ENCODE assay signal across 8 cellular contexts in the genomic region with DNA sequence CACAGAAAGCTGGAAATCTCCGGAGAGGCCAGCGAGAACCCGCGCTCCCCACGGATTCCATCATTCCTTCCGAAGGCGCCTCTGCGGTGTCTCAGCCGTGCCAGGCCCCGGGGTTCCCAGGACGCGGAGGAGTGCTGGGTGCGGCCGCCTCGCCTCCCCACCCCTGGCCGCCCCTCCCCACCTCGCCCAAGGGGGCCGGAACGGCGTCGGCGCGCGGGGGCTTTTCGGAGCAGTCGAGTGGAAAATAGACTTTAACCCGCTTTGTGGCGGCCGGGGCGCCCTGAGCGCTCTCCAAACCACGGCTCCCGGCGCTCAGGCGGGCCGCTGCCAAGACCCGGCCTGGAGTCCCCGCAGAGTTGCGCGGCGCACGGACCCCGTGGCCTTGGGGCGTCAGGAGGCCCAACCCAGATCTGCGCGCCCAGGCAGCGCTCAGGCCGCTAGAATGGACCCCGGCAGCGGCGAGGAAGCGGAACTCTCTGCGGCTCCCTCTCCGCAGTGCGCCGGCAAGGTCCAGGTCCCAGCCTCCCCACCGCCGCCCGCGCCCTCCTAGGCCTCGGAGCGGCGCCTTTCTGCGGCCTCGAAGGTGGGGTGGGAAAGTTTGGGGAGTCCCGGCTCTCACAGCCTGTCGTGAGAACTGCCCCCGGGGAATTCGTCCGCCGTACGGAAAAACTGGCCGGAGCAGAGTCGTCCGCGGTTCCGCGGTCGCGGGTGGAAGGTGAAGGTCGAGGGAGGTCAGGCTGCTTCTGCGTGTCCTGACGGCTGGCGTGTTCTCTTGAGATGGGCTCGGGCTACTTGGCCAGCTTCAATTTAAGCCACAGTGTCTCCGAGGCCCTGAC. TPM values are rescaled to one million over a fixed set of nuclear protein-coding genes. Genes with fewer than 3 reads are reported as not detected.
DNase-seq lines count a peak whose midpoint lies in the region; ATAC-seq and TF ChIP-seq lines count a peak whose summit lies in the region.

No MANE protein-coding gene starts in this region.

- H4K8ac ChIP-seq in mesenchymal stem cell (ENCODE audit: low read length) = no peak overlapping the region

- peaks cover 14% of the 10 kb centered on the region for H3K36me3 Mint-ChIP-seq in Calu3 (ENCODE audit: insufficient read depth, unreplicated experiment)

- H3K4me1 ChIP-seq in mesenchymal stem cell (ENCODE audit: control insufficient read depth, insufficient read depth, low read depth, low read length) (peaks cover 52% of the 10 kb centered on the region), thymus (ENCODE audit: control insufficient read depth, insufficient read depth, low read length) (peaks cover 4% of the 10 kb centered on the region)

- H3K4me3 ChIP-seq in mesenchymal stem cell (ENCODE audit: insufficient read depth in 1 of 2, low read depth in 1 of 2, low read length in 2 of 2) (peak overlapping the region in 1 of 2 experiments; percentile 33), thymus (ENCODE audit: low read length) (peak overlapping the region; percentile 44)

- H3K27me3 Mint-ChIP-seq in Calu3 (ENCODE audit: unreplicated experiment) = peaks cover 82% of the 10 kb centered on the region

- H3K9me3 ChIP-seq in mesenchymal stem cell (ENCODE audit: control insufficient read depth, low read length) = no peaks in the 10 kb centered on the region
- H3K9me3 ChIP-seq in thymus (ENCODE audit: control insufficient read depth) = peaks cover 1% of the 10 kb centered on the region

- peak; percentile 74 for DNase-seq in Calu3
- DNase-seq in RWPE1 (ENCODE audit: low spot score) = peak; percentile 55
- peak; percentile 39 for DNase-seq in cortex of kidney (lab: John Stamatoyannopoulos, UW)
- DNase-seq in mesenchymal stem cell = peak; percentile 42
- DNase-seq in cerebellar cortex (ENCODE audit: low spot score) = no peak

- H3K36me3 ChIP-seq in mesenchymal stem cell (ENCODE audit: control insufficient read depth in 1 of 2, insufficient read depth in 2 of 2, low read depth in 1 of 2, low read length in 2 of 2) (no peaks in the 10 kb centered on the region), thymus (ENCODE audit: control insufficient read depth, insufficient read depth) (no peaks in the 10 kb centered on the region)

- intact Hi-C loops in Calu3 (cut with micrococcal nuclease; ENCODE audit: unreplicated experiment) = no loop called here

- TF ChIP-seq CTCF in Calu3 (IDR thresholded peaks at IDR 0.05; ENCODE audit: unreplicated experiment) (no peak), RWPE1 (conservative IDR thresholded peaks at IDR 0.05; ENCODE audit: low read depth) (no peak)

- H3K27me3 ChIP-seq in mesenchymal stem cell (ENCODE audit: control insufficient read depth in 1 of 2, insufficient read depth in 1 of 2, low read length in 2 of 2) (peaks cover 80 to 94% of the 10 kb centered on the region in 2 experiments), thymus (ENCODE audit: control insufficient read depth, insufficient read depth) (peaks cover 82% of the 10 kb centered on the region)

- peak; percentile 63 for ATAC-seq in GM19351 (IDR thresholded peaks at IDR 0.05; ENCODE audit: unreplicated experiment)
- ATAC-seq in HG03354 (IDR thresholded peaks at IDR 0.05; ENCODE audit: poor library complexity, severe bottlenecking, unreplicated experiment) = peak; percentile 60

- peak overlapping the region; percentile 79 for H3K4me2 ChIP-seq in mesenchymal stem cell (ENCODE audit: low read length, poor library complexity, severe bottlenecking)

- H3K4me1 Mint-ChIP-seq in Calu3 (ENCODE audit: low read depth, unreplicated experiment) = peaks cover 12% of the 10 kb centered on the region

- no peak overlapping the region for H2BK12ac ChIP-seq in mesenchymal stem cell (ENCODE audit: low read length in 2 of 2)

- no peak overlapping the region for H3K4ac ChIP-seq in mesenchymal stem cell (ENCODE audit: low read depth in 1 of 2, low read length in 2 of 2)

- WGBS in mesenchymal stem cell = 1% methylated on average over 66 of the region's 86 CpGs
- WGBS in thymus = 3% methylated on average over 86 of the region's 86 CpGs

- H3K79me1 ChIP-seq in mesenchymal stem cell (replicated peaks; ENCODE audit: low read length, poor library complexity, severe bottlenecking) = no peaks in the 10 kb centered on the region

- no peak overlapping the region for H2BK5ac ChIP-seq in mesenchymal stem cell (ENCODE audit: low read depth, low read length, poor library complexity, severe bottlenecking)

- no peak overlapping the region for H3K9ac ChIP-seq in mesenchymal stem cell (ENCODE audit: low read length)

- H3K14ac ChIP-seq in mesenchymal stem cell (ENCODE audit: low read length in 2 of 2) = no peak overlapping the region

- H3K27ac Mint-ChIP-seq in Calu3 (ENCODE audit: unreplicated experiment) = no peak overlapping the region

- peak overlapping the region; percentile 15 to 38 for H3K18ac ChIP-seq in mesenchymal stem cell (ENCODE audit: low read depth in 1 of 2, low read length in 2 of 2)

- CTCF ChIA-PET in Calu3 (lab: Charles Lee) (no interaction called here), RWPE1 (lab: Yijun Ruan, JAX) (interaction anchor here (0.7 to 5.4 kb wide), 5 partner anchors 16 to 57 kb away, joined by 3 to 21 read pairs (median 5); partner anchors contain the start of gene SPR)

- H2AK5ac ChIP-seq in mesenchymal stem cell (ENCODE audit: low read length, severe bottlenecking) = no peak overlapping the region

- H3K9me3 Mint-ChIP-seq in Calu3 (ENCODE audit: low read depth, unreplicated experiment) = no peaks in the 10 kb centered on the region

- peak overlapping the region in 1 of 2 experiments; percentile 85 for H3K23ac ChIP-seq in mesenchymal stem cell (ENCODE audit: low read length in 2 of 2)

- BruUV-seq in Calu3 (replicated peaks; lab: Mats Ljungman, UMichigan) = no TSS peak

- H4K91ac ChIP-seq in mesenchymal stem cell (ENCODE audit: low read length) = peak overlapping the region; percentile 10

- H2BK120ac ChIP-seq in mesenchymal stem cell (ENCODE audit: low read depth, low read length) = no peak overlapping the region

- no peak overlapping the region for H2AFZ ChIP-seq in mesenchymal stem cell (ENCODE audit: low read depth, low read length)

- H3K27ac ChIP-seq in RWPE1 = no peak overlapping the region
- H3K27ac ChIP-seq in mesenchymal stem cell (ENCODE audit: low read length, poor library complexity, severe bottlenecking) = no peak overlapping the region
- no peak overlapping the region for H3K27ac ChIP-seq in thymus (ENCODE audit: low read depth)

- POLR2A ChIA-PET in RWPE1 (lab: Yijun Ruan, JAX; ENCODE audit: low non-redundant PET) = interaction anchor here (0.6 kb wide), 1 partner anchor 469 kb away, joined by 3 read pairs; the partner anchor contains the start of gene ALMS1

- H2BK15ac ChIP-seq in mesenchymal stem cell (ENCODE audit: low read depth, poor library complexity, severe bottlenecking) = no peak overlapping the region

- peak overlapping the region; percentile 68 for H3K4me3 Mint-ChIP-seq in Calu3 (ENCODE audit: low read depth, unreplicated experiment)

RNA-seq across cellular contexts. Expression of gene EMX1, which starts 1.2 kb away (rescaled TPM):
- not detected in 2 replicates for total RNA-seq in Calu3 (2022)
- not detected for polyA plus RNA-seq in mesenchymal stem cell (2013, experiment 1 of 2)
- not detected for polyA plus RNA-seq in mesenchymal stem cell (2013, experiment 2 of 2)
- 0.82 TPM for polyA plus RNA-seq in thymus

RNA-seq across cellular contexts. Expression of gene SPR, which starts 28.9 kb away (rescaled TPM):
- 71.1 and 84.4 TPM in 2 replicates for total RNA-seq in Calu3 (2022)
- polyA plus RNA-seq in mesenchymal stem cell (2013, experiment 1 of 2) = 10.7 TPM
- polyA plus RNA-seq in mesenchymal stem cell (2013, experiment 2 of 2) = 10.3 TPM
- polyA plus RNA-seq in thymus = 9.1 TPM
